21 cellular contexts compared by ENCODE assay signal in the genomic region with DNA sequence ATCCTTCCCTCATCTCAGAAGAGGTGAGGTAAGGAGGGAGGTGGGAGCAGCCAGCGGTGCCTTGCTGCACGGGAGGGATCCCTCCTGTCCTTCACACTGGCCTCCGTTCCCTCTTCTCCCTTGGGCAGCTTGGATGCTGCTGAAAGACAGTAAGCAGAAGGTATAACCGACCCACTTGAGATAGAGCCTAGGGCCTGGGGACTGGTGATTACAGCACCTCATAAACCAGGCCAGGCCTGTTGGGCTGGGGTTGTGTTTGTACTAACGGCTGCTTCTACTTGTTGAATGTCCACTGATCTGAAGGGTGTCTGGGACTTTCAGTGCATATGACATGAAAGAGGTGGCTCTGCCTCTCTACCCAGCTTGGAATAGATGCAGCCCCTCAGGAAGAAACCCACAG. TPM values are rescaled to one million over a fixed set of nuclear protein-coding genes. Genes with fewer than 3 reads are reported as not detected.
DNase-seq lines count a peak whose midpoint lies in the region; ATAC-seq and TF ChIP-seq lines count a peak whose summit lies in the region.
"Had no signal": no experiment of that assay in that cellular context is flagged by ENCODE, and none has a peak within 500 bp of the region (broad histone marks: within the 10 kb centered on the region; RNA-seq: fewer than 3 reads in every experiment).

No MANE protein-coding gene starts in this region.

- H3K36me3 Mint-ChIP-seq in activated T-cell treated with anti-CD3 and anti-CD28 coated beads, Interleukin-2, amount 50 U/mL, for 24 hours (ENCODE audit: low read depth): no peaks in the 10 kb centered on the region
- H3K36me3 Mint-ChIP-seq: CD8-positive, alpha-beta T cell had no signal

- H3K36me3 ChIP-seq in heart right ventricle: peaks cover 0 to 17% (median 0%) of the 10 kb centered on the region in 9 donors
- no peaks in the 10 kb centered on the region for H3K36me3 ChIP-seq in upper lobe of right lung

- H3K4me3 Mint-ChIP-seq in activated T-cell treated with anti-CD3 and anti-CD28 coated beads, Interleukin-2, amount 50 U/mL, for 24 hours: no peak overlapping the region
- H3K4me3 Mint-ChIP-seq: CD8-positive, alpha-beta T cell had no signal

- ATAC-seq in Right ventricle myocardium inferior: peak; percentile 79
- peak; percentile 46 to 89 (median 76) for ATAC-seq in heart right ventricle
- ATAC-seq in upper lobe of right lung: peak; percentile 37
- ATAC-seq in GM18511 (IDR thresholded peaks at IDR 0.05; ENCODE audit: unreplicated experiment): no peak
- ATAC-seq: CD8-positive, alpha-beta T cell; GM12878; K562 had no signal

- peaks cover 6% of the 10 kb centered on the region for H3K27me3 Mint-ChIP-seq in activated T-cell treated with anti-CD3 and anti-CD28 coated beads, Interleukin-2, amount 50 U/mL, for 24 hours

- no peaks in the 10 kb centered on the region for H3K27me3 ChIP-seq in heart right ventricle
- no peaks in the 10 kb centered on the region for H3K27me3 ChIP-seq in upper lobe of right lung

- 32 to 51% methylated on average over 5 of the region's 5 CpGs for WGBS in heart right ventricle, 2 donors

- H3K4me1 ChIP-seq in heart right ventricle: peaks cover 3 to 73% (median 43%) of the 10 kb centered on the region in 9 donors
- H3K4me1 ChIP-seq in upper lobe of right lung: no peaks in the 10 kb centered on the region

- peak overlapping the region in 5 of 10 donors; percentile 20 to 51 (median 35) for H3K27ac ChIP-seq in heart right ventricle
- no peak overlapping the region for H3K27ac ChIP-seq in upper lobe of right lung
- H3K27ac ChIP-seq: 22Rv1, HL-60 had no signal

- TF ChIP-seq CTCF in heart right ventricle (IDR thresholded peaks at IDR 0.05): no peak
- TF ChIP-seq CTCF in upper lobe of right lung (IDR thresholded peaks at IDR 0.05): no peak

- H3K4me3 ChIP-seq in heart right ventricle (no peak overlapping the region), upper lobe of right lung (no peak overlapping the region)
- H3K4me3 ChIP-seq: GM12878, K562 had no signal

- no peak overlapping the region for H3K27ac Mint-ChIP-seq in activated T-cell treated with anti-CD3 and anti-CD28 coated beads, Interleukin-2, amount 50 U/mL, for 24 hours
- H3K27ac Mint-ChIP-seq: CD8-positive, alpha-beta T cell had no signal

- no peak for DNase-seq in Right ventricle myocardium inferior (ENCODE audit: missing footprints)
- no peak for DNase-seq in cardiac septum (ENCODE audit: low spot score)
- peak in 1 of 2 donors; percentile 34 for DNase-seq in heart right ventricle
- DNase-seq in islet precursor cell: peak; percentile 84
- no peak for DNase-seq in upper lobe of right lung
- DNase-seq in kidney glomerular epithelial cell (lab: John Stamatoyannopoulos, UW): no peak
- no peak for DNase-seq in activated T-cell treated with anti-CD3 and anti-CD28 coated beads, Interleukin-2, amount 50 U/mL, for 24 hours
- DNase-seq: CD8-positive, alpha-beta T cell; DMS79 treated with DMSO at 0.1 percent for 48 hours; MV-4-11; NCI-H1417 treated with DMSO at 0.1 percent for 48 hours; NCI-H2029; NCI-H2171; NCI-H446; NCI-H748 treated with DMSO at 0.1 percent for 48 hours; OCI-M1 had no signal

- H3K9me3 Mint-ChIP-seq in activated T-cell treated with anti-CD3 and anti-CD28 coated beads, Interleukin-2, amount 50 U/mL, for 24 hours: no peaks in the 10 kb centered on the region
- H3K9me3 Mint-ChIP-seq: CD8-positive, alpha-beta T cell had no signal

- intact Hi-C loops in Right ventricle myocardium inferior (cut with DNase I) (no loop called here), cardiac septum (cut with DNase I) (no loop called here), heart right ventricle (cut with DNase I) (no loop called here), upper lobe of right lung (cut with DNase I) (no loop called here)

- H3K9me3 ChIP-seq in heart right ventricle: no peaks in the 10 kb centered on the region
- no peaks in the 10 kb centered on the region for H3K9me3 ChIP-seq in upper lobe of right lung

- no peaks in the 10 kb centered on the region for H3K4me1 Mint-ChIP-seq in activated T-cell treated with anti-CD3 and anti-CD28 coated beads, Interleukin-2, amount 50 U/mL, for 24 hours (ENCODE audit: low read depth)

RNA-seq across cellular contexts. Expression of a gene that starts 25.0 kb away (rescaled TPM):
- total RNA-seq in Right ventricle myocardium inferior: 17.7 TPM
- total RNA-seq in cardiac septum: 9.9 TPM
- 10 to 100 TPM in 7 of 10 donors, 1 to 10 TPM in 3; 4.6 to 20.1 (median 12.9) TPM for total RNA-seq in heart right ventricle
- polyA plus RNA-seq in heart right ventricle: 1 to 10 TPM; 1.4 to 7.3 TPM
- total RNA-seq in upper lobe of right lung: 8.0 TPM
- total RNA-seq: CD8-positive, alpha-beta T cell; K562 had no signal
- polyA plus RNA-seq: K562 had no signal
